Comparison of ENCODE assay signal across 27 cellular contexts in the genomic region with DNA sequence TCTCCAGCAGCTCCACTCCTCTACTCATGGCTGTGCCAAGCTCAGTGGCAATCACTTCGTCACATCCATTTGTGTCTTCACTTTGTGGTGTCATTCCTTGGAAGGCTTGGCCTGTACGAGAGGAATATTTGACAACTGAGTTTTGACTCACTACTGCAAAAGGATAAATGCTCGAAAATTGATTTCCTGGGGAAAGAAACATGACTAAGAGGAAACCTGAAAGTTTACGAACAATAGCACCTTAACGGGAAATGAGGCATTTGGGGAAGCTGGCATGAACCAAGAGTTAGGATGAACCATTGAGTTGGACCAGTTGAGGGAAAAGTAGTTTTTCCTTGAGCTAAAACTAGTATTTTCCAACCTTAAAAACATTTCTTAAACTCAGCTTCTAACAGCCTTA.
"Had no signal": no experiment of that assay in that cellular context is flagged by ENCODE, and none has a peak within 500 bp of the region (broad histone marks: within the 10 kb centered on the region; RNA-seq: fewer than 3 reads in every experiment).

No MANE protein-coding gene starts in this region.

- FAIRE-seq: pancreas, small intestine, TTC549 had no signal

- DNase-seq: activated CD4-positive, alpha-beta memory T cell treated with anti-CD3 and anti-CD28 coated beads for 36 hours; activated CD4-positive, alpha-beta T cell treated with anti-CD3 and anti-CD28 coated beads for 48 hours; activated CD8-positive, alpha-beta memory T cell treated with anti-CD3 and anti-CD28 coated beads, Interleukin-2, amount 50 U/mL, for 4 hours; activated effector memory CD4-positive, alpha-beta T cell treated with anti-CD3 and anti-CD28 coated beads, Interleukin-2, amount 50 U/mL, for 16 hours; activated naive CD4-positive, alpha-beta T cell treated with anti-CD3 and anti-CD28 coated beads for 36 hours; activated naive CD8-positive, alpha-beta T cell treated with anti-CD3 and anti-CD28 coated beads for 36 hours; activated T-cell treated with anti-CD3 and anti-CD28 coated beads, Interleukin-2, amount 50 U/mL, for 1 hour; adrenal gland; esophagus squamous epithelium; gastrocnemius medialis; hypothalamus; immature natural killer cell; kidney; left colon; midbrain; naive thymus-derived CD4-positive, alpha-beta T cell; pancreas; sigmoid colon; small intestine; stimulated activated CD4-positive, alpha-beta T cell treated with anti-CD3 and anti-CD28 coated beads, Interleukin-1b, Interleukin-23, amount 100 ng/mL, for 48 hours; stimulated activated CD4-positive, alpha-beta T cell treated with anti-CD3 and anti-CD28 coated beads, Interleukin-4, amount 100 ng/mL, for 4 hours; stimulated activated CD8-positive, alpha-beta memory T cell treated with anti-CD3 and anti-CD28 coated beads, Interleukin-4, amount 100 ng/mL, for 48 hours; stimulated activated naive CD8-positive, alpha-beta T cell treated with anti-CD3 and anti-CD28 coated beads, Interleukin-15, amount 100 ng/mL, for 72 hours; substantia nigra; upper lobe of left lung; WERI-Rb-1 had no signal
